32 cellular contexts compared by ENCODE assay signal in genomic region chrX:88424071-88424470, GRCh38.
"Had no signal": no experiment of that assay in that cellular context is flagged by ENCODE, and none has a peak within 500 bp of the region (broad histone marks: within the 10 kb centered on the region; RNA-seq: fewer than 3 reads in every experiment).

No MANE protein-coding gene starts in this region.

- H3K27me3 ChIP-seq: cardiac muscle cell had no signal

- H3K9me3 ChIP-seq: adrenal gland had no signal

- FAIRE-seq: bronchial epithelial cell, TTC549 had no signal

- DNase-seq: activated CD4-positive, alpha-beta memory T cell treated with anti-CD3 and anti-CD28 coated beads, Interleukin-2, amount 10 ng/mL, durations not matched to agents 7 days and 5 days; activated CD4-positive, alpha-beta T cell treated with anti-CD3 and anti-CD28 coated beads for 1 hour; activated CD4-positive, alpha-beta T cell treated with anti-CD3 and anti-CD28 coated beads for 36 hours; activated CD4-positive, alpha-beta T cell treated with anti-CD3 and anti-CD28 coated beads for 48 hours; activated CD4-positive, alpha-beta T cell treated with anti-CD3 and anti-CD28 coated beads, Interleukin-2, amount 10 ng/mL, durations not matched to agents 7 days and 5 days; activated CD4-positive, alpha-beta T cell treated with anti-CD3 and anti-CD28 coated beads, Interleukin-2, amount 50 U/mL, for 48 hours; activated CD4-positive, CD25-positive, alpha-beta regulatory T cell; activated CD8-positive, alpha-beta memory T cell treated with anti-CD3 and anti-CD28 coated beads for 24 hours; activated CD8-positive, alpha-beta memory T cell treated with anti-CD3 and anti-CD28 coated beads, Interleukin-2, amount 10 ng/mL, durations not matched to agents 7 days and 5 days; activated CD8-positive, alpha-beta memory T cell treated with anti-CD3 and anti-CD28 coated beads, Interleukin-2, amount 50 U/mL, for 48 hours; activated CD8-positive, alpha-beta T cell treated with anti-CD3 and anti-CD28 coated beads, Interleukin-2, amount 10 ng/mL, durations not matched to agents 7 days and 5 days; activated effector memory CD4-positive, alpha-beta T cell treated with Interleukin-2 at 50 U/mL for 16 hours; activated gamma-delta T cell; activated naive CD4-positive, alpha-beta T cell treated with anti-CD3 and anti-CD28 coated beads for 36 hours; activated naive CD4-positive, alpha-beta T cell treated with anti-CD3 and anti-CD28 coated beads, Interleukin-2, amount 50 U/mL, for 16 hours; activated naive CD8-positive, alpha-beta T cell treated with anti-CD3 and anti-CD28 coated beads for 36 hours; activated T-cell treated with anti-CD3 and anti-CD28 coated beads, Interleukin-2, amount 50 U/mL, for 24 hours; activated T-cell treated with anti-CD3 and anti-CD28 coated beads, Interleukin-2, amount 50 U/mL, for 48 hours; adrenal gland; amniotic stem cell; aorta; caudate nucleus; cerebellar nuclear complex; T-helper 1 cell; T-helper 2 cell; T-helper 9 cell had no signal

- ATAC-seq: activated CD4-positive, alpha-beta T cell treated with anti-CD3 and anti-CD28 coated beads for 36 hours; activated CD4-positive, CD25-positive, alpha-beta regulatory T cell treated with anti-CD3 and anti-CD28 coated beads, Interleukin-2, amount 50 U/mL, for 24 hours; activated CD8-positive, alpha-beta memory T cell treated with anti-CD3 and anti-CD28 coated beads, Interleukin-2, amount 10 ng/mL, durations not matched to agents 7 days and 5 days; activated CD8-positive, alpha-beta T cell treated with anti-CD3 and anti-CD28 coated beads, Interleukin-2, amount 10 ng/mL, durations not matched to agents 7 days and 5 days; activated naive CD4-positive, alpha-beta T cell treated with anti-CD3 and anti-CD28 coated beads, Interleukin-2, amount 50 U/mL, for 72 hours had no signal

- H3K4me1 ChIP-seq: adrenal gland had no signal

- H3K4me3 ChIP-seq: adrenal gland, cardiac muscle cell had no signal

- H3K36me3 ChIP-seq: adrenal gland, cardiac muscle cell had no signal

- H3K27ac ChIP-seq: adrenal gland, cardiac muscle cell, VCaP had no signal
